Comparison of ENCODE assay signal across 2 cellular contexts in the genomic region with DNA sequence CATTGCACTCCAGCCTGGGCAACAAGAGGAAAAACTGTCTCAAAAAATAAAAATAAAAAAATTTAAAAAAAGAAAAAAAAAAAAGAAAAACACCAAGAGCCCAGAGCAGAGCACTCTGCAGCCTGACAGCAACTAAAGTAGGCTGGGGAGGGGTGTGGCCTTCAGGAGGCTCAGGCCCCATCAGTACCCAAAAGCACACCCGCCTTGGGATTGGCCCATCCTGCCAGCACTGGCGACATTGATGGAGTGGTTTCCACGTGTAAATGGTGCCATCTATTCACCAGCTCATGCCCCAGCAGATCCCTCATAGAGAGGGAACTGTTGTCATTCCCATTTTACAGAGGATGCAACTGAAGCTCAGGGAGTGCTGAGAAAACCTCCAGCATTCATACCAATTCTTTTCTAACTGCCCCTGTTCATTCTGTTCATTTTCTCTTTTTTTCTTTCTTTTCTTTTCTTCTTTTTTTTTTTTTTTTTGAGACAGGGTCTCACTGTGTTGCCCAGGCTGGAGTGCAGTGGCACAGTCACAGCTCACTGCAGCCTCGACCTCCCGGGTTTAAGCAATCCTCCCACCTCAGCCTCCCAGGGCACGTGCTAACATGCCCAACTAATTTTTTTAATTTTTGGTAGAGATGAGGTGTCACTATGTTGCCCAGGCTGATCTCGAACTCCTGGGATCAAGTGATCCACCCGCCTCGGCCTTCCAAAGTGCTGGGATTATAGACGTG.
A peak's percentile ranks its signal among the peaks of the same experiment; 100 is the strongest.
TF ChIP-seq lines count a peak whose summit lies in the region.

No MANE protein-coding gene starts in this region.

TF ChIP-seq in A549, 52 proteins besides CTCF, POLR2A, EP300 and RAD21:
- TF ChIP-seq, protein P1, sequence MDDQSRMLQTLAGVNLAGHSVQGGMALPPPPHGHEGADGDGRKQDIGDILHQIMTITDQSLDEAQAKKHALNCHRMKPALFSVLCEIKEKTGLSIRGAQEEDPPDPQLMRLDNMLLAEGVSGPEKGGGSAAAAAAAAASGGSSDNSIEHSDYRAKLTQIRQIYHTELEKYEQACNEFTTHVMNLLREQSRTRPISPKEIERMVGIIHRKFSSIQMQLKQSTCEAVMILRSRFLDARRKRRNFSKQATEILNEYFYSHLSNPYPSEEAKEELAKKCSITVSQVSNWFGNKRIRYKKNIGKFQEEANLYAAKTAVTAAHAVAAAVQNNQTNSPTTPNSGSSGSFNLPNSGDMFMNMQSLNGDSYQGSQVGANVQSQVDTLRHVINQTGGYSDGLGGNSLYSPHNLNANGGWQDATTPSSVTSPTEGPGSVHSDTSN (IDR thresholded peaks at IDR 0.05), result no peak
- peak; percentile 71; the same call in 1 of the 2 replicates for TF ChIP-seq HOXB5 (CRISPR knock-in tag; IDR thresholded peaks at IDR 0.05)

TF ChIP-seq in IMR-90, 13 proteins besides CTCF, POLR2A, EP300 and RAD21:
- TF ChIP-seq BHLHE40 (IDR thresholded peaks at IDR 0.05; ENCODE audit: low read depth, low read length) (no peak), ELK1 (IDR thresholded peaks at IDR 0.05; ENCODE audit: borderline replicate concordance, low read depth, low read length) (no peak), NFE2L2 (IDR thresholded peaks at IDR 0.05; ENCODE audit: low read depth, low read length) (no peak), CHD1 (IDR thresholded peaks at IDR 0.05; ENCODE audit: low read depth, low read length) (no peak), FOS (IDR thresholded peaks at IDR 0.05; ENCODE audit: low read depth, low read length) (no peak), SMC3 (IDR thresholded peaks at IDR 0.05; ENCODE audit: low read depth, low read length) (no peak), RCOR1 (IDR thresholded peaks at IDR 0.05; ENCODE audit: insufficient replicate concordance, low read length) (no peak), MAFK (IDR thresholded peaks at IDR 0.05; ENCODE audit: low read depth, low read length) (no peak), CEBPB (IDR thresholded peaks at IDR 0.05; ENCODE audit: low read depth, low read length) (no peak), MAZ (IDR thresholded peaks at IDR 0.05; ENCODE audit: borderline replicate concordance, low read depth, low read length) (no peak), RFX5 (IDR thresholded peaks at IDR 0.05; ENCODE audit: low read depth, low read length) (no peak)
- TF ChIP-seq, protein P2, sequence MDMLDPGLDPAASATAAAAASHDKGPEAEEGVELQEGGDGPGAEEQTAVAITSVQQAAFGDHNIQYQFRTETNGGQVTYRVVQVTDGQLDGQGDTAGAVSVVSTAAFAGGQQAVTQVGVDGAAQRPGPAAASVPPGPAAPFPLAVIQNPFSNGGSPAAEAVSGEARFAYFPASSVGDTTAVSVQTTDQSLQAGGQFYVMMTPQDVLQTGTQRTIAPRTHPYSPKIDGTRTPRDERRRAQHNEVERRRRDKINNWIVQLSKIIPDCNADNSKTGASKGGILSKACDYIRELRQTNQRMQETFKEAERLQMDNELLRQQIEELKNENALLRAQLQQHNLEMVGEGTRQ (IDR thresholded peaks at IDR 0.05; ENCODE audit: low read depth, low read length), result no peak
